ENCODE assay signal across 1 cellular context in the genomic region with DNA sequence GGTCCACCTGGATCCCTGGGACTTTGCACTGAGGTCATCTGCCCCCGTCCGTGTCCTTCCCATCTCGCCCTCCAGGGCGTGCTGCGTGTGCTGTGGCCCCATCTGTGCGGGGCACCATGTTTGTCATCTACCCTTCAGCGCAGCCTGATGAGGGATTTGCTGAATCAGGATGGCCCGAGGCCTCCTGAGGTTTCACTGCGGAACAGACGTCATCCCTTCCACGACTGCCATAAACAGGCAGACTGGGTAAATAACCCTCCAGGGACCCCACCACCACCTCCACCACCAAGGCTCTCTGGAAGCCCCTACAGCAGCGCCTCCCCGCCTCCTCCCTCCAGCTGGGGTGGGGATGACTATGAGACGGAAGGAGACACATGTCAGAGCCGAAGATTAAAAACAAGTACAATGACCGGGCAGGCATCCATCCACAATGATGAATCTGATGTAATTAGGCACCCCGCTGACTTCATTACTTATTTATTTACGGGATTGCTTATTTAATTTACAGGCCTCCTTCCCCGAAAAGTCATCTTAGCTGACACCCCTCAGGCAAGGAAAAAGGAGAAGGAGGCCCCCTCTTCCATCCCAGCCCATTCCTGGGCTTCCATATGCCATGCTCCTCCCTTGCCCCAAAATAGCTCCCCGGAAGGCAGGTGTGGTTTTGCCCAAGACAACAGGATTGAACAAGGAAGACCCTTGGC.
A peak's percentile ranks its signal among the peaks of the same experiment; 100 is the strongest.
TF ChIP-seq lines count a peak whose summit lies in the region.

No MANE protein-coding gene starts in this region.

TF ChIP-seq in IMR-90, 13 proteins besides CTCF, POLR2A, EP300 and RAD21:
- TF ChIP-seq MAFK (IDR thresholded peaks at IDR 0.05; ENCODE audit: low read depth, low read length): 0 out of 2 replicates have a peak, but pooled peaks have one; percentile 8
- no peak for TF ChIP-seq RFX5 (IDR thresholded peaks at IDR 0.05; ENCODE audit: low read depth, low read length)
